Comparison of ENCODE assay signal across 7 cellular contexts in genomic region chr1:27099154-27099903, GRCh38. TPM values are rescaled to one million over a fixed set of nuclear protein-coding genes. Genes with fewer than 3 reads are reported as not detected.
DNase-seq lines count a peak whose midpoint lies in the region; ATAC-seq and TF ChIP-seq lines count a peak whose summit lies in the region.

No MANE protein-coding gene starts in this region.

- H3K27me3 ChIP-seq in RWPE2 (ENCODE audit: insufficient read depth, poor library complexity, severe bottlenecking) (no peaks in the 10 kb centered on the region), endodermal cell (ENCODE audit: control insufficient read depth, insufficient read depth, low read length, poor library complexity, severe bottlenecking) (no peaks in the 10 kb centered on the region)

- peaks cover 8% of the 10 kb centered on the region for H3K4me1 Mint-ChIP-seq in endodermal cell
- peaks cover 0 to 20% (median 5%) of the 10 kb centered on the region in 4 donors for H3K4me1 Mint-ChIP-seq in naive thymus-derived CD8-positive, alpha-beta T cell

- H3K9me3 ChIP-seq in RWPE2 (ENCODE audit: severe bottlenecking) (no peaks in the 10 kb centered on the region), endodermal cell (ENCODE audit: control insufficient read depth, low read length) (no peaks in the 10 kb centered on the region)

- DNase-seq in GM12865 (ENCODE audit: low read depth) (peak; percentile 61), RWPE2 (ENCODE audit: low spot score) (no peak), endodermal cell (peak; percentile 68), ureter (ENCODE audit: low spot score) (no peak)
- DNase-seq in naive thymus-derived CD8-positive, alpha-beta T cell, result peak in 1 of 10 donors; percentile 52

- TF ChIP-seq CTCF in GM12865 (IDR thresholded peaks at IDR 0.05; ENCODE audit: insufficient read depth, low read depth, low read length, missing control alignments) (no peak), RWPE2 (IDR thresholded peaks at IDR 0.05; ENCODE audit: poor library complexity, severe bottlenecking) (no peak), endodermal cell (conservative IDR thresholded peaks at IDR 0.05) (no peak)

- H3K27ac Mint-ChIP-seq in endodermal cell, result peak overlapping the region; percentile 13
- peak overlapping the region in 6 of 10 donors; percentile 5 to 68 (median 36) for H3K27ac Mint-ChIP-seq in naive thymus-derived CD8-positive, alpha-beta T cell

- WGBS in endodermal cell (ENCODE audit: insufficient coverage in 1 of 2, insufficient read length in 1 of 2), 2 experiments, result 60 to 76% methylated on average over 6 to 10 of the region's 10 CpGs

- H3K4me1 ChIP-seq in RWPE2 (ENCODE audit: insufficient read depth, poor library complexity, severe bottlenecking), result peaks cover 20% of the 10 kb centered on the region
- H3K4me1 ChIP-seq in endodermal cell (ENCODE audit: control insufficient read depth, insufficient read depth, low read length), result peaks cover 6% of the 10 kb centered on the region

- no peak overlapping the region for H3K9ac ChIP-seq in endodermal cell (ENCODE audit: extremely low read depth, low read length, poor library complexity, severe bottlenecking)

- H3K4me3 ChIP-seq in GM12865 (ENCODE audit: low read depth, low read length) (no peak overlapping the region), RWPE2 (ENCODE audit: severe bottlenecking) (no peak overlapping the region), endodermal cell (ENCODE audit: low read length) (no peak overlapping the region)

- POLR2A ChIA-PET in naive thymus-derived CD8-positive, alpha-beta T cell (lab: Charles Lee), result no interaction called here

- H3K27ac ChIP-seq in RWPE2 (ENCODE audit: poor library complexity, severe bottlenecking), result peak overlapping the region; percentile 40
- H3K27ac ChIP-seq in endodermal cell (ENCODE audit: low read depth, low read length), result peak overlapping the region; percentile 85

- ATAC-seq in HG03565 (IDR thresholded peaks at IDR 0.05; ENCODE audit: unreplicated experiment) (peak; percentile 49), RWPE2 (ENCODE audit: low read depth) (peak; percentile 7; the same call in 1 of the 3 replicates), HG02571 (IDR thresholded peaks at IDR 0.05; ENCODE audit: unreplicated experiment) (no peak)
- ATAC-seq in naive thymus-derived CD8-positive, alpha-beta T cell, result peak in 1 of 2 donors; percentile 21

- no peaks in the 10 kb centered on the region for H3K9me3 Mint-ChIP-seq in endodermal cell
- no peaks in the 10 kb centered on the region for H3K9me3 Mint-ChIP-seq in naive thymus-derived CD8-positive, alpha-beta T cell

- no peak overlapping the region for H3K4me3 Mint-ChIP-seq in endodermal cell
- H3K4me3 Mint-ChIP-seq in naive thymus-derived CD8-positive, alpha-beta T cell, result no peak overlapping the region

- H3K36me3 ChIP-seq in RWPE2 (ENCODE audit: low read depth), result peaks cover 23% of the 10 kb centered on the region
- no peaks in the 10 kb centered on the region for H3K36me3 ChIP-seq in endodermal cell (ENCODE audit: control insufficient read depth, insufficient read depth, low read length)

- no peaks in the 10 kb centered on the region for H3K36me3 Mint-ChIP-seq in endodermal cell (ENCODE audit: low read depth)
- peaks cover 0 to 5% (median 3%) of the 10 kb centered on the region in 3 donors for H3K36me3 Mint-ChIP-seq in naive thymus-derived CD8-positive, alpha-beta T cell

- no peaks in the 10 kb centered on the region for H3K27me3 Mint-ChIP-seq in endodermal cell (ENCODE audit: insufficient read depth)
- H3K27me3 Mint-ChIP-seq in naive thymus-derived CD8-positive, alpha-beta T cell, result no peaks in the 10 kb centered on the region

RNA-seq across cellular contexts. Expression of gene SLC9A1, which starts 55.6 kb away (rescaled TPM):
- total RNA-seq in endodermal cell, result 10 to 100 TPM; 25.9 to 34.7 TPM
- polyA plus RNA-seq in endodermal cell (2013, experiment 1 of 2), result 17.5 TPM
- 18.6 TPM for polyA plus RNA-seq in endodermal cell (2013, experiment 2 of 2)
- total RNA-seq in naive thymus-derived CD8-positive, alpha-beta T cell, result 10 to 100 TPM; 16.2 to 17.7 TPM
- polyA plus RNA-seq in naive thymus-derived CD8-positive, alpha-beta T cell, result 10 to 100 TPM in 1 of 3 donors, 1 to 10 TPM in 2; 4.5 to 14.2 (median 8.5) TPM
- total RNA-seq in ureter, result 79.4 TPM

Comparison
In these comparisons a context has a peak if more than half of its experiments do, and no peak if none do; other contexts are left out.
1. DNase-seq: peak in GM12865 (single experiment) and endodermal cell (single experiment); none in RWPE2 (single experiment) and ureter (single experiment).